In genomic region chr5:162288647-162289296, GRCh38 we compare ENCODE assay signal across 2 cellular contexts.
A peak's percentile ranks its signal among the peaks of the same experiment; 100 is the strongest.
TF ChIP-seq lines count a peak whose summit lies in the region.

No MANE protein-coding gene starts in this region.

TF ChIP-seq in GM23338, 12 proteins besides CTCF, POLR2A, EP300 and RAD21 (continued from another document):
- TF ChIP-seq NANOG (IDR thresholded peaks at IDR 0.05; ENCODE audit: borderline replicate concordance) (no peak), EZH2phosphoT487 (IDR thresholded peaks at IDR 0.05; ENCODE audit: unreplicated experiment) (no peak), ZNF114 (CRISPR knock-in tag; IDR thresholded peaks at IDR 0.05) (no peak), ETS1 (IDR thresholded peaks at IDR 0.05) (no peak), EZH2 (IDR thresholded peaks at IDR 0.05; ENCODE audit: low read depth, unreplicated experiment) (no peak)

TF ChIP-seq in GM12878, 131 proteins besides CTCF, POLR2A, EP300 and RAD21 (continued from another document):
- TF ChIP-seq BMI1 (IDR thresholded peaks at IDR 0.05; ENCODE audit: borderline replicate concordance), result 0 out of 2 replicates have a peak, but pooled peaks have one; percentile 27
- no peak for TF ChIP-seq E2F8 (IDR thresholded peaks at IDR 0.05; ENCODE audit: low read depth, partially characterized antibody)
- peak; percentile 42; the same call in 1 of the 3 replicates for TF ChIP-seq POU2F2 (IDR thresholded peaks at IDR 0.05; ENCODE audit: borderline replicate concordance, low read depth, low read length)
- peak; percentile 53 for TF ChIP-seq BCL11A (IDR thresholded peaks at IDR 0.05; ENCODE audit: low read depth, low read length)
- TF ChIP-seq BCL3 (IDR thresholded peaks at IDR 0.05; ENCODE audit: borderline replicate concordance, insufficient read depth, low read depth, low read length, poor library complexity, severe bottlenecking), result no peak
- TF ChIP-seq RELB (IDR thresholded peaks at IDR 0.05; ENCODE audit: low read depth), result peak; percentile 91
- TF ChIP-seq IKZF2 (IDR thresholded peaks at IDR 0.05), result peak; percentile 28 to 61; a peak in 2 of 4 replicates
- peak; percentile 92 for TF ChIP-seq MTA2 (IDR thresholded peaks at IDR 0.05; ENCODE audit: low read depth)
